19 cellular contexts compared by ENCODE assay signal in the genomic region with DNA sequence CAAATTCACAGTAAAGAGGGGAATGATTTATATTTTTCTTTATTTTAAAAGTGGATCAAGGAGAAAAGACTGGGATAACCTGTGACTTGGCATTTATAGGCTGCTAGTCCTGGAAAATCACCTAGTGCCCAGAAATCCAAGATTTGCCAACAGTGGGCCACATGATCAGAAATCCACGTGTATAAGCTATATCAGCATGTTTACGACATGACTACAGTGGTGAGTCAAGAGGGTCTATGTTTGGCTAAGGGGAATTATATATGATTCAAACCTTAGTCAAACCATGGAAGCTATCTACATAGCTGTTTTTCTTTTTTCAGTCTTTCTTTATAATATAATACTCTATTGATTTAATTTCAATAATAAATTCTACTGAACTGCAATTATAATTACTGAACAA. TPM values are rescaled to one million over a fixed set of nuclear protein-coding genes. Genes with fewer than 3 reads are reported as not detected.
DNase-seq lines count a peak whose midpoint lies in the region; ATAC-seq, FAIRE-seq and TF ChIP-seq lines count a peak whose summit lies in the region.
"Had no signal": no experiment of that assay in that cellular context is flagged by ENCODE, and none has a peak within 500 bp of the region (broad histone marks: within the 10 kb centered on the region; RNA-seq: fewer than 3 reads in every experiment).

No MANE protein-coding gene starts in this region.

- no peaks in the 10 kb centered on the region for H3K79me2 ChIP-seq in astrocyte (ENCODE audit: insufficient read depth, low read length)
- H3K79me2 ChIP-seq: hepatocyte had no signal

- no peaks in the 10 kb centered on the region for H3K27me3 Mint-ChIP-seq in astrocyte (ENCODE audit: low read depth, unreplicated experiment)
- H3K27me3 Mint-ChIP-seq in activated naive CD4-positive, alpha-beta T cell treated with anti-CD3 and anti-CD28 coated beads, Interleukin-2, amount 10 ng/mL, durations not matched to agents 7 days and 5 days: no peaks in the 10 kb centered on the region

- no peak for TF ChIP-seq EP300 in A549 (IDR thresholded peaks at IDR 0.05)

- H3K27me3 ChIP-seq in astrocyte (ENCODE audit: insufficient read depth, low read length) (no peaks in the 10 kb centered on the region), foreskin keratinocyte (no peaks in the 10 kb centered on the region), testis (no peaks in the 10 kb centered on the region)
- H3K27me3 ChIP-seq: hepatocyte had no signal

- H3K4me1 ChIP-seq in A549 (peaks cover 8% of the 10 kb centered on the region; the same call in 2 of the 3 replicates), astrocyte (ENCODE audit: insufficient read depth, low read length) (peaks cover 9% of the 10 kb centered on the region), foreskin keratinocyte (peaks cover 8% of the 10 kb centered on the region), testis (no peaks in the 10 kb centered on the region)

- no peaks in the 10 kb centered on the region for H3K9me3 ChIP-seq in A549
- H3K9me3 ChIP-seq in astrocyte (ENCODE audit: insufficient read depth, low read depth, low read length): no peaks in the 10 kb centered on the region
- no peaks in the 10 kb centered on the region for H3K9me3 ChIP-seq in testis

- intact Hi-C loops in testis (cut with DNase I; ENCODE audit: low total_unique reads): no loop called here

- peaks cover 7% of the 10 kb centered on the region for H3K9me3 Mint-ChIP-seq in astrocyte (ENCODE audit: unreplicated experiment)
- H3K9me3 Mint-ChIP-seq in activated naive CD4-positive, alpha-beta T cell treated with anti-CD3 and anti-CD28 coated beads, Interleukin-2, amount 10 ng/mL, durations not matched to agents 7 days and 5 days: peaks cover 4% of the 10 kb centered on the region

- POLR2A ChIA-PET in A549 (lab: Yijun Ruan, JAX): no interaction called here

- CTCF ChIA-PET in A549 (lab: Yijun Ruan, JAX): no interaction called here
- CTCF ChIA-PET in activated naive CD4-positive, alpha-beta T cell treated with anti-CD3 and anti-CD28 coated beads, Interleukin-2, amount 10 ng/mL, durations not matched to agents 7 days and 5 days (lab: Charles Lee): interaction anchor here (1.3 kb wide), 1 partner anchor 10 kb away, joined by 3 read pairs; no protein-coding TSS in a partner anchor

- H3K4me3 ChIP-seq in A549: no peak overlapping the region
- H3K4me3 ChIP-seq in astrocyte (ENCODE audit: insufficient read depth, low read depth, low read length): no peak overlapping the region
- no peak overlapping the region for H3K4me3 ChIP-seq in testis
- H3K4me3 ChIP-seq: hepatocyte had no signal

- H3K36me3 ChIP-seq in astrocyte (ENCODE audit: insufficient read depth, low read length) (no peaks in the 10 kb centered on the region), testis (ENCODE audit: low read depth, missing control alignments) (no peaks in the 10 kb centered on the region)

- H4K20me1 ChIP-seq in astrocyte (ENCODE audit: insufficient read depth, low read length): no peaks in the 10 kb centered on the region

- no peak overlapping the region for H2AFZ ChIP-seq in astrocyte (ENCODE audit: low read depth, low read length)
- H2AFZ ChIP-seq: hepatocyte had no signal

- H3K27ac Mint-ChIP-seq in astrocyte (ENCODE audit: unreplicated experiment): no peak overlapping the region
- no peak overlapping the region for H3K27ac Mint-ChIP-seq in activated naive CD4-positive, alpha-beta T cell treated with anti-CD3 and anti-CD28 coated beads, Interleukin-2, amount 10 ng/mL, durations not matched to agents 7 days and 5 days

- ATAC-seq in A549: peak; percentile 70 to 73; a peak in 5 of 6 replicates
- peak; percentile 100 for ATAC-seq in foreskin keratinocyte
- no peak for ATAC-seq in GM21367 (IDR thresholded peaks at IDR 0.05; ENCODE audit: unreplicated experiment)
- no peak for ATAC-seq in HG02571 (IDR thresholded peaks at IDR 0.05; ENCODE audit: unreplicated experiment)
- ATAC-seq: left lobe of liver had no signal

- no peak for TF ChIP-seq POLR2A in A549 (IDR thresholded peaks at IDR 0.05; ENCODE audit: low read length)
- no peak for TF ChIP-seq POLR2A in testis (IDR thresholded peaks at IDR 0.05)

- WGBS in A549 (ENCODE audit: missing lambda C conversion rate): 44% methylated on average over 2 of the region's 2 CpGs
- WGBS in testis, 2 donors: 84 to 90% methylated on average over 2 of the region's 2 CpGs

- no peak for TF ChIP-seq RAD21 in A549 (conservative IDR thresholded peaks at IDR 0.05 in 1 of 2, IDR thresholded peaks at IDR 0.05 in 1 of 2)

- peak; percentile 7 to 35 for DNase-seq in A549 (ENCODE audit: low read depth in 1 of 2, low spot score in 1 of 2)
- DNase-seq in HS-5 (ENCODE audit: low read depth): peak; percentile 76
- DNase-seq in astrocyte (ENCODE audit: low read depth): peak; percentile 56
- DNase-seq in foreskin keratinocyte: peak; percentile 72 to 85
- DNase-seq in testis: no peak
- DNase-seq in activated naive CD4-positive, alpha-beta T cell treated with anti-CD3 and anti-CD28 coated beads, Interleukin-2, amount 10 ng/mL, durations not matched to agents 7 days and 5 days: no peak
- DNase-seq: ACHN; activated gamma-delta T cell treated with Interleukin-2 at 50 U/mL for 16 hours; central memory CD4-positive, alpha-beta T cell; DMS153; NCI-H1436 treated with DMSO at 0.1 percent for 48 hours; stimulated activated CD4-positive, alpha-beta T cell treated with anti-CD3 and anti-CD28 coated beads, Interleukin-1b, Interleukin-23, amount 100 ng/mL, for 48 hours; trophoblast cell had no signal

- TF ChIP-seq CTCF in A549 (IDR thresholded peaks at IDR 0.05) (no peak), astrocyte (IDR thresholded peaks at IDR 0.05; ENCODE audit: insufficient read depth, low read depth, low read length) (no peak), foreskin keratinocyte (conservative IDR thresholded peaks at IDR 0.05) (no peak), testis (IDR thresholded peaks at IDR 0.05) (no peak)

- H3K9ac ChIP-seq in astrocyte (ENCODE audit: low read length): no peak overlapping the region

- no peaks in the 10 kb centered on the region for H3K4me1 Mint-ChIP-seq in astrocyte (ENCODE audit: low read depth, unreplicated experiment)
- no peaks in the 10 kb centered on the region for H3K4me1 Mint-ChIP-seq in activated naive CD4-positive, alpha-beta T cell treated with anti-CD3 and anti-CD28 coated beads, Interleukin-2, amount 10 ng/mL, durations not matched to agents 7 days and 5 days

- no peak overlapping the region for H3K4me3 Mint-ChIP-seq in astrocyte (ENCODE audit: unreplicated experiment)
- H3K4me3 Mint-ChIP-seq in activated naive CD4-positive, alpha-beta T cell treated with anti-CD3 and anti-CD28 coated beads, Interleukin-2, amount 10 ng/mL, durations not matched to agents 7 days and 5 days: no peak overlapping the region

- H3K27ac ChIP-seq in A549 (no peak overlapping the region), astrocyte (ENCODE audit: low read depth, low read length) (peak overlapping the region; percentile 37), foreskin keratinocyte (peak overlapping the region; percentile 67), testis (no peak overlapping the region)
- H3K27ac ChIP-seq: hepatocyte, VCaP had no signal

- H3K36me3 Mint-ChIP-seq in astrocyte (ENCODE audit: low read depth, unreplicated experiment): peaks cover 17% of the 10 kb centered on the region
- H3K36me3 Mint-ChIP-seq in activated naive CD4-positive, alpha-beta T cell treated with anti-CD3 and anti-CD28 coated beads, Interleukin-2, amount 10 ng/mL, durations not matched to agents 7 days and 5 days: peaks cover 63% of the 10 kb centered on the region

- H3K4me2 ChIP-seq in A549 (peak overlapping the region; percentile 17; the same call in 1 of the 3 replicates), astrocyte (ENCODE audit: low read length) (no peak overlapping the region)
- H3K4me2 ChIP-seq: hepatocyte had no signal

- FAIRE-seq in A549 (lab: Jason Lieb, UNC) (no peak), astrocyte (lab: Jason Lieb, UNC) (peak; percentile 62)

TF ChIP-seq in A549, 52 proteins besides CTCF, POLR2A, EP300 and RAD21 (continues in another document):
- TF ChIP-seq JUNB (IDR thresholded peaks at IDR 0.05) (0 out of 2 replicates have a peak, but pooled peaks have one; percentile 25), FOSL2 (IDR thresholded peaks at IDR 0.05) (peak; percentile 21; the same call in 1 of the 2 replicates), FOSL2 (CRISPR knock-in tag; IDR thresholded peaks at IDR 0.05) (0 out of 2 replicates have a peak, but pooled peaks have one; percentile 49), EHF (CRISPR knock-in tag; IDR thresholded peaks at IDR 0.05) (no peak), RARB (CRISPR knock-in tag; IDR thresholded peaks at IDR 0.05) (no peak), HOXB13 (CRISPR knock-in tag; IDR thresholded peaks at IDR 0.05; ENCODE audit: low read depth) (no peak), CEBPB (IDR thresholded peaks at IDR 0.05) (no peak), HOXA7 (CRISPR knock-in tag; IDR thresholded peaks at IDR 0.05) (no peak), MAFK (IDR thresholded peaks at IDR 0.05; ENCODE audit: partially characterized antibody) (peak; percentile 55), HDAC2 (IDR thresholded peaks at IDR 0.05) (no peak), HEYL (CRISPR knock-in tag; IDR thresholded peaks at IDR 0.05) (no peak), NFE2L2 (conservative IDR thresholded peaks at IDR 0.05; ENCODE audit: low read length) (no peak), TP53 (CRISPR knock-in tag; IDR thresholded peaks at IDR 0.05) (no peak), ZC3H11A (IDR thresholded peaks at IDR 0.05) (no peak), RFX5 (IDR thresholded peaks at IDR 0.05) (no peak), CHD2 (IDR thresholded peaks at IDR 0.05; ENCODE audit: low read length, partially characterized antibody) (no peak), SMC3 (IDR thresholded peaks at IDR 0.05) (no peak), CBX8 (IDR thresholded peaks at IDR 0.05) (no peak), ESRRA (IDR thresholded peaks at IDR 0.05; ENCODE audit: borderline replicate concordance, low read length) (no peak)
- TF ChIP-seq, protein P1, sequence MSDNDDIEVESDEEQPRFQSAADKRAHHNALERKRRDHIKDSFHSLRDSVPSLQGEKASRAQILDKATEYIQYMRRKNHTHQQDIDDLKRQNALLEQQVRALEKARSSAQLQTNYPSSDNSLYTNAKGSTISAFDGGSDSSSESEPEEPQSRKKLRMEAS (IDR thresholded peaks at IDR 0.05): peak; percentile 25; the same call in 1 of the 2 replicates

RNA-seq across cellular contexts. Expression of a gene that starts 14.3 kb away (rescaled TPM):
- polyA plus RNA-seq in A549 (2011; rRNA removed): 4.1 and 4.4 TPM in 2 replicates
- polyA plus RNA-seq in A549 (2012; cell fraction: cytosol; rRNA removed): 0.77 and 1.2 TPM in 2 replicates
- 0.23 and 0.37 TPM in 2 replicates for polyA plus RNA-seq in A549 (2012; cell fraction: nucleus; rRNA removed)
- 1.4 to 1.8 TPM (median 1.5 TPM) in 3 replicates for polyA plus RNA-seq in A549 (2017; fragmentation: RNase III; extraction: RNeasy Plus Mini Kit Qiagen cat#74134 plus additional on column Dnase treatment)
- polyA minus RNA-seq in A549 (2011; rRNA and poly(A)+ RNA removed): 2.1 and 2.6 TPM in 2 replicates
- 1.9 and 2.1 TPM in 2 replicates for total RNA-seq in astrocyte
- total RNA-seq in foreskin keratinocyte: 5.4 and 7.9 TPM in 2 replicates
- 2.7 and 3.6 TPM in 2 replicates for polyA plus RNA-seq in foreskin keratinocyte
- total RNA-seq in testis: 1 to 10 TPM; 1.9 to 2.8 TPM
- 2.0 TPM for polyA plus RNA-seq in testis (ENCODE audit: insufficient read depth, low read depth, low replicate concordance)
- total RNA-seq: H4 had no signal

Comparison
In these comparisons a context has a peak if more than half of its experiments do, and no peak if none do; other contexts are left out.
1. ATAC-seq: peak in A549 (2 of 2) and foreskin keratinocyte (single experiment); none in GM21367 (single experiment) and HG02571 (single experiment).
2. DNase-seq: peak in A549 (2 of 2), HS-5 (single experiment), astrocyte (single experiment) and foreskin keratinocyte (2 of 2); none in testis (single experiment) and activated naive CD4-positive, alpha-beta T cell treated with anti-CD3 and anti-CD28 coated beads, Interleukin-2, amount 10 ng/mL, durations not matched to agents 7 days and 5 days (single experiment).
3. H3K27ac ChIP-seq: peak in astrocyte (single experiment) and foreskin keratinocyte (single experiment); none in A549 (0 of 2) and testis (0 of 2).